23 cellular contexts compared by ENCODE assay signal in the genomic region with DNA sequence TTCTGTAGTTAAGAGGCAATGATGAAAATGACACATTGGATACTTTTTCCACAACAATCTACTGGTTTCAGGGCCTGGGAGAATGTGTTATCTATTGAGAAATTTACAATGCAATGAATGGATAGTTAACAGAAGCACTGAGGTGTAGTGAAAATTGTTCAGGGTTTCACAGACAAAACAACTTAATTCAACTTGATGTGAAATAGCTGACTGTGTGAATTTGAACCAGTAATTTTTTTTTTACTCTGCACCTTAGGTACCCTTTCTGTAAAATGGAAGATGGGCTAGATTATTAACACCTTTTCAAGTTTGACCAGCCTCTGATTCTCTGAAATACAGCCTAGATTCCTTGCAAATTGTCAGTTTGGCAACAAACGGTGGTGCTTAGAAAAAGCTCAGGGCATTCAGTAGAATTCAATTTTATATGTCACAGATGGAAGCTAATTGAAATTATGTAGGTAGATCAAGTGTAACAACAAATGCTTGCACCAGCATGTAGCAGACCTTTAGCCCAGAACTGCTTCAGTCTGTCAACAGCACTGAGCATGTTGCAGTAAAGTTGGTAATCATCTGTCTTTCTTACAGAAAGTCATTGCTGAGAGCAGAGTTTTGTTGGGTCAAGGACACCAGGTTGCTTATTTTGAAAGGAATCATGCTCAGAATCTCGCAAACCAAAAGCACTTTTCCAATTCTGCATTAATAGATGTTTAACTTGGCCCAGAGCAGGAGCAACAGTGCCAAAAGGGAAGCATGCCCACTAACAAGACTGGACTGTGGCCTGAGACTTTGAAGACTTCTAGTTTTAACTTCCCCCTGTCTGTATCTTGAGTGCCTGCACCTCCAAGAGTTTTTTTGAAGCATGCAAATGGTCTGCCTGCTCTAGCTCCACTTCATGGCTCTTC.
DNase-seq lines count a peak whose midpoint lies in the region; ATAC-seq and TF ChIP-seq lines count a peak whose summit lies in the region.
"Had no signal": no experiment of that assay in that cellular context is flagged by ENCODE, and none has a peak within 500 bp of the region (broad histone marks: within the 10 kb centered on the region; RNA-seq: fewer than 3 reads in every experiment).

No MANE protein-coding gene starts in this region.

- H3K4me1 ChIP-seq in CD8-positive, alpha-beta T cell (ENCODE audit: insufficient read depth, low read length), result no peaks in the 10 kb centered on the region
- no peaks in the 10 kb centered on the region for H3K4me1 ChIP-seq in osteoblast (ENCODE audit: insufficient read depth, low read length)
- H3K4me1 ChIP-seq: BLaER1 had no signal

- in situ Hi-C loops in G401 (cut with HindIII; ENCODE audit: low sequenced_read_pairs), result no loop called here

- H3K27me3 Mint-ChIP-seq in CD8-positive, alpha-beta T cell (ENCODE audit: low read depth), result no peaks in the 10 kb centered on the region
- H3K27me3 Mint-ChIP-seq: CD4-positive, alpha-beta T cell had no signal

- no peaks in the 10 kb centered on the region for H3K4me1 Mint-ChIP-seq in CD8-positive, alpha-beta T cell (ENCODE audit: low read depth)

- H3K4me2 ChIP-seq in osteoblast (ENCODE audit: insufficient read depth, low read length), result no peak overlapping the region
- H3K4me2 ChIP-seq: BLaER1, KMS-11 had no signal

- no peaks in the 10 kb centered on the region for H4K20me1 ChIP-seq in osteoblast (ENCODE audit: insufficient read depth, low read length)
- H4K20me1 ChIP-seq: BLaER1 had no signal

- H3K4me3 Mint-ChIP-seq in CD8-positive, alpha-beta T cell, result no peak overlapping the region
- H3K4me3 Mint-ChIP-seq: CD4-positive, alpha-beta T cell had no signal

- TF ChIP-seq CTCF in LNCaP clone FGC (IDR thresholded peaks at IDR 0.05; ENCODE audit: control insufficient read depth, extremely low read depth, insufficient read depth), result no peak
- TF ChIP-seq CTCF in CD8-positive, alpha-beta T cell (IDR thresholded peaks at IDR 0.05), result no peak
- TF ChIP-seq CTCF in osteoblast (IDR thresholded peaks at IDR 0.05; ENCODE audit: extremely low read depth, low read depth, low read length), result no peak

- intact Hi-C loops in CD8-positive, alpha-beta T cell (cut with DNase I, micrococcal nuclease), result no loop called here

- H3K27ac Mint-ChIP-seq in CD8-positive, alpha-beta T cell, result no peak overlapping the region
- H3K27ac Mint-ChIP-seq: CD4-positive, alpha-beta T cell had no signal

- H3K27ac ChIP-seq in CD8-positive, alpha-beta T cell (ENCODE audit: low read depth, low read length), result no peak overlapping the region
- no peak overlapping the region for H3K27ac ChIP-seq in osteoblast (ENCODE audit: low read depth, low read length)
- H3K27ac ChIP-seq: BLaER1, KMS-11, RWPE1, SK-N-MC had no signal

- peak; percentile 19 for ATAC-seq in left lobe of liver
- ATAC-seq in CD8-positive, alpha-beta T cell, result no peak
- no peak for ATAC-seq in HG03108 (IDR thresholded peaks at IDR 0.05; ENCODE audit: unreplicated experiment)
- ATAC-seq: HCT116 had no signal

- peaks cover 2% of the 10 kb centered on the region for H3K9me3 Mint-ChIP-seq in CD8-positive, alpha-beta T cell

- H2AFZ ChIP-seq in osteoblast (ENCODE audit: low read length), result no peak overlapping the region

- no peaks in the 10 kb centered on the region for H3K79me2 ChIP-seq in osteoblast (ENCODE audit: insufficient read depth, low read length)

- CTCF ChIA-PET in CD8-positive, alpha-beta T cell (lab: Charles Lee), result no interaction called here

- no peaks in the 10 kb centered on the region for H3K36me3 Mint-ChIP-seq in CD8-positive, alpha-beta T cell

- H3K27me3 ChIP-seq in CD8-positive, alpha-beta T cell (ENCODE audit: insufficient read depth, low read length), result no peaks in the 10 kb centered on the region
- H3K27me3 ChIP-seq in osteoblast (ENCODE audit: insufficient read depth, low read length), result no peaks in the 10 kb centered on the region
- H3K27me3 ChIP-seq: BLaER1 had no signal

- peak; percentile 66 for DNase-seq in G401 (ENCODE audit: low spot score)
- DNase-seq in LNCaP clone FGC (ENCODE audit: low read depth), result peak; percentile 7
- DNase-seq in astrocyte of the hippocampus (ENCODE audit: low read depth, low spot score), result peak; percentile 50
- no peak for DNase-seq in left lobe of liver (ENCODE audit: low spot score)
- no peak for DNase-seq in CD8-positive, alpha-beta T cell
- DNase-seq in osteoblast (ENCODE audit: insufficient read length, low spot score, missing footprints), result no peak
- DNase-seq: ACHN; CD4-positive, alpha-beta T cell; GDM1; GOT3; MV-4-11; NCI-H1417; NCI-H187 treated with DMSO at 0.1 percent for 48 hours; NCI-H2107; NCI-H69; NK-92 treated with Interleukin-12 subunit alpha and Interleukin-12 subunit beta, amount 100 ng/mL, for 24 hours; SHP77 treated with DMSO at 0.1 percent for 48 hours had no signal

- H3K4me3 ChIP-seq in LNCaP clone FGC (ENCODE audit: low read depth, low read length) (no peak overlapping the region), osteoblast (ENCODE audit: insufficient read depth, low read length) (no peak overlapping the region)
- no peak overlapping the region for H3K4me3 ChIP-seq in CD8-positive, alpha-beta T cell (ENCODE audit: low read depth, low read length)
- H3K4me3 ChIP-seq: BLaER1, SK-N-MC had no signal

- no peaks in the 10 kb centered on the region for H3K9me3 ChIP-seq in CD8-positive, alpha-beta T cell (ENCODE audit: low read length)
- H3K9me3 ChIP-seq in osteoblast (ENCODE audit: low read depth, low read length), result peaks cover 2% of the 10 kb centered on the region
- H3K9me3 ChIP-seq: BLaER1 had no signal

- H3K36me3 ChIP-seq in CD8-positive, alpha-beta T cell (ENCODE audit: insufficient read depth, low read length), result no peaks in the 10 kb centered on the region
- no peaks in the 10 kb centered on the region for H3K36me3 ChIP-seq in osteoblast (ENCODE audit: insufficient read depth, low read length)
- H3K36me3 ChIP-seq: BLaER1 had no signal

- POLR2A ChIA-PET in CD8-positive, alpha-beta T cell (lab: Charles Lee), result no interaction called here

Comparison
In these comparisons a context has a peak if more than half of its experiments do, and no peak if none do; other contexts are left out.
1. DNase-seq: peak in G401 (single experiment), LNCaP clone FGC (single experiment) and astrocyte of the hippocampus (single experiment); none in left lobe of liver (single experiment), CD8-positive, alpha-beta T cell (0 of 7) and osteoblast (single experiment).